Comparison of ENCODE assay signal across 11 cellular contexts in genomic region chr1:1899266-1899966, GRCh38. TPM values are rescaled to one million over a fixed set of nuclear protein-coding genes. Genes with fewer than 3 reads are reported as not detected.
DNase-seq lines count a peak whose midpoint lies in the region; ATAC-seq and TF ChIP-seq lines count a peak whose summit lies in the region.
"Had no signal": no experiment of that assay in that cellular context is flagged by ENCODE, and none has a peak within 500 bp of the region (broad histone marks: within the 10 kb centered on the region; RNA-seq: fewer than 3 reads in every experiment).

No MANE protein-coding gene starts in this region.

- ATAC-seq in natural killer cell = peak in 2 of 3 donors; percentile 57 to 60
- no peak for ATAC-seq in natural killer cell treated with Interleukin-12 subunit alpha and Interleukin-12 subunit beta and Interleukin-15 and Interleukin-18, amount 100 ng/mL, for 72 hours
- peak; percentile 7 for ATAC-seq in aorta (ENCODE audit: low FRiP score)

- no peak overlapping the region for H3K4me3 ChIP-seq in aorta (ENCODE audit: low read length in 2 of 2)

- no peak overlapping the region for H3K4me3 Mint-ChIP-seq in natural killer cell
- H3K4me3 Mint-ChIP-seq in natural killer cell treated with Interleukin-12 subunit alpha and Interleukin-12 subunit beta and Interleukin-15 and Interleukin-18, amount 100 ng/mL, for 72 hours = no peak overlapping the region

- H3K4me1 Mint-ChIP-seq in natural killer cell = peaks cover 7 to 9% of the 10 kb centered on the region in 2 donors
- H3K4me1 Mint-ChIP-seq in natural killer cell treated with Interleukin-12 subunit alpha and Interleukin-12 subunit beta and Interleukin-15 and Interleukin-18, amount 100 ng/mL, for 72 hours (ENCODE audit: low read depth in 2 of 2) = peaks cover 0 to 9% of the 10 kb centered on the region in 2 donors

- H3K36me3 Mint-ChIP-seq in natural killer cell = no peaks in the 10 kb centered on the region
- H3K36me3 Mint-ChIP-seq in natural killer cell treated with Interleukin-12 subunit alpha and Interleukin-12 subunit beta and Interleukin-15 and Interleukin-18, amount 100 ng/mL, for 72 hours = no peaks in the 10 kb centered on the region

- no peaks in the 10 kb centered on the region for H3K4me1 ChIP-seq in aorta (ENCODE audit: control insufficient read depth in 1 of 2, insufficient read depth in 2 of 2, low read length in 2 of 2)

- H3K27ac ChIP-seq in aorta (ENCODE audit: low read depth in 1 of 2, low read length in 2 of 2) = no peak overlapping the region

- intact Hi-C loops in natural killer cell (cut with micrococcal nuclease) (no loop called here), aorta (cut with DNase I) (no loop called here)

- DNase-seq in natural killer cell = no peak
- no peak for DNase-seq in natural killer cell treated with Interleukin-12 subunit alpha and Interleukin-12 subunit beta and Interleukin-15 and Interleukin-18, amount 100 ng/mL, for 72 hours (ENCODE audit: low spot score)
- peak; percentile 63 to 64 for DNase-seq in Kasumi-1 (lab: John Stamatoyannopoulos, UW)
- peak; percentile 36 for DNase-seq in cerebellar cortex (ENCODE audit: low spot score)
- peak in 1 of 2 donors; percentile 66 for DNase-seq in aorta
- DNase-seq in NCI-H524 (lab: John Stamatoyannopoulos, UW) = no peak
- no peak for DNase-seq in NCI-H2171 treated with DMSO at 0.1 percent for 48 hours (lab: John Stamatoyannopoulos, UW)
- no peak for DNase-seq in OCI-M2 (lab: John Stamatoyannopoulos, UW; ENCODE audit: unreplicated experiment)
- DNase-seq: activated effector memory CD4-positive, alpha-beta T cell treated with Interleukin-2 at 50 U/mL for 16 hours; foreskin fibroblast; mesenchymal stem cell had no signal

- H3K9me3 Mint-ChIP-seq in natural killer cell = no peaks in the 10 kb centered on the region
- no peaks in the 10 kb centered on the region for H3K9me3 Mint-ChIP-seq in natural killer cell treated with Interleukin-12 subunit alpha and Interleukin-12 subunit beta and Interleukin-15 and Interleukin-18, amount 100 ng/mL, for 72 hours

- TF ChIP-seq CTCF in natural killer cell (IDR thresholded peaks at IDR 0.05) = no peak

- no peak overlapping the region for H3K27ac Mint-ChIP-seq in natural killer cell
- H3K27ac Mint-ChIP-seq in natural killer cell treated with Interleukin-12 subunit alpha and Interleukin-12 subunit beta and Interleukin-15 and Interleukin-18, amount 100 ng/mL, for 72 hours = no peak overlapping the region

- 67 to 72% methylated on average over 15 to 16 of the region's 16 CpGs for WGBS in aorta, 2 donors

- H3K27me3 Mint-ChIP-seq in natural killer cell (ENCODE audit: low read depth in 2 of 2) = peaks cover 0 to 4% of the 10 kb centered on the region in 2 donors
- H3K27me3 Mint-ChIP-seq in natural killer cell treated with Interleukin-12 subunit alpha and Interleukin-12 subunit beta and Interleukin-15 and Interleukin-18, amount 100 ng/mL, for 72 hours = peaks cover 0 to 2% of the 10 kb centered on the region in 2 donors

- no peaks in the 10 kb centered on the region for H3K36me3 ChIP-seq in aorta (ENCODE audit: control insufficient read depth in 1 of 2, insufficient read depth in 2 of 2, low read length in 1 of 2)

- H3K27me3 ChIP-seq in aorta (ENCODE audit: control insufficient read depth in 1 of 2, insufficient read depth in 2 of 2, low read length in 1 of 2) = no peaks in the 10 kb centered on the region

- H3K9me3 ChIP-seq in aorta (ENCODE audit: control insufficient read depth, low read length) = no peaks in the 10 kb centered on the region

RNA-seq across cellular contexts. Expression of gene GNB1, which starts 8.5 kb away (rescaled TPM):
- 100 to 1,000 TPM; 285 to 304 (median 289) TPM for total RNA-seq in natural killer cell
- 100 to 1,000 TPM; 361 to 446 TPM for total RNA-seq in natural killer cell treated with Interleukin-12 subunit alpha and Interleukin-12 subunit beta and Interleukin-15 and Interleukin-18, amount 100 ng/mL, for 72 hours
- 100 to 1,000 TPM; 299 to 312 TPM for total RNA-seq in aorta
- polyA plus RNA-seq in aorta = 100 to 1,000 TPM; 142 to 197 TPM

RNA-seq across cellular contexts. Expression of gene CALML6, which starts 15.6 kb away (rescaled TPM):
- total RNA-seq in natural killer cell = 1 to 10 TPM; 2.1 to 3.9 (median 2.9) TPM
- total RNA-seq in natural killer cell treated with Interleukin-12 subunit alpha and Interleukin-12 subunit beta and Interleukin-15 and Interleukin-18, amount 100 ng/mL, for 72 hours = 1 to 10 TPM in 1 of 2 donors, under 1 TPM in 1; 1.00 to 1.2 TPM
- total RNA-seq in aorta = 1 to 10 TPM in 1 of 2 donors, not detected in 1; 1.1 TPM
- polyA plus RNA-seq in aorta = 1 to 10 TPM in 1 of 2 donors, not detected in 1; 4.5 TPM

RNA-seq across cellular contexts. Expression of gene TMEM52, which starts 19.7 kb away (rescaled TPM):
- total RNA-seq in natural killer cell (under 1 TPM in 1 of 3 donors, not detected in 2; 0.41 TPM), aorta (not detected)
- total RNA-seq in natural killer cell treated with Interleukin-12 subunit alpha and Interleukin-12 subunit beta and Interleukin-15 and Interleukin-18, amount 100 ng/mL, for 72 hours = under 1 TPM in 1 of 2 donors, not detected in 1; 0.43 TPM
- under 1 TPM in 1 of 2 donors, not detected in 1; 0.13 TPM for polyA plus RNA-seq in aorta

Comparison
In these comparisons a context has a peak if more than half of its experiments do, and no peak if none do; other contexts are left out.
1. ATAC-seq: peak in natural killer cell (2 of 3) and aorta (single experiment); none in natural killer cell treated with Interleukin-12 subunit alpha and Interleukin-12 subunit beta and Interleukin-15 and Interleukin-18, amount 100 ng/mL, for 72 hours (0 of 2).
2. DNase-seq: peak in Kasumi-1 (2 of 2) and cerebellar cortex (single experiment); none in natural killer cell (single experiment), natural killer cell treated with Interleukin-12 subunit alpha and Interleukin-12 subunit beta and Interleukin-15 and Interleukin-18, amount 100 ng/mL, for 72 hours (single experiment), NCI-H524 (0 of 2), NCI-H2171 treated with DMSO at 0.1 percent for 48 hours (single experiment) and OCI-M2 (single experiment).